8 cellular contexts compared by ENCODE assay signal in the genomic region with DNA sequence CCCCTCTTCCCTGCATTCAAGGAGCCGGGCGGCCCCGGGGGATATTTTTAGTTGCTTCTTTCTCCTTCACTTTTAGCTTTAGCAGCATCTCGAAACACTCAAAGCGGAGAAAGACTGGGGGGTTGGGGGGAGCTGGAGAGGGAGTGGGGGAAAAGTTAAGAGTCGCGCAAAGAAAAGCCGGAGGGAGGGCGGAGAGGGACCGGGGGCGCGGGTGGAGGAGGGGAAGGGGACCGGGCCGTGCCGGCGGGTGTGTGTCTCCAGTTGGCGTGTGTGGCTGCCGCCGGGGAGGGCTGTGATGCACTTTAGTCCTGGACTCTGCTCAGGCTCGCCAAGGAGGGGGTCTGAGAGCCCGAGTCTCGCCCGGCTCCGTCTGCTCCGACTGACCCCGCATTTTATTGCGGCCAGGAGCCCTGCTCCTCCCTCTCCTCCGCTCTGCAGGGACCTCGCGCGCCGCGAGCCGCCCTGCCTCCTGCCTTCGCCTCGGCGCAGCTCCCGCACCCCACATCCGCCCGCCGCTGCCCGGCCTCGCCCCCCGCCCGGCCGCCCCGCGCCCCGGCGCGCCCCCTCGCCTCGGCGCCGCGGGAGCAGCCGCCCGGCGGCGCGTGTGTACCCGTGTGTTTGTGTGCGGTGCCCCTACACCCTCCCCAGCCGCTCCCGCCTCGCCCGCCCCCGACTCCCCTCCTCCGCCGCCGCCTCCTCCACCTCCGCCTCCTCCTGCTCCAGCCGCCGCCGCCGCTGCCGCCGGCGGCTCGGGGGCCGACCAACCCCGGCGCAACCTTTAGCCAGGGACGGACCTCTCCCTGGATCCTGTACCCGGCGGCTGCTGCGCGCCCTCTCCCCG. TPM values are rescaled to one million over a fixed set of nuclear protein-coding genes. Genes with fewer than 3 reads are reported as not detected.
A peak's percentile ranks its signal among the peaks of the same experiment; 100 is the strongest.
DNase-seq lines count a peak whose midpoint lies in the region; ATAC-seq and TF ChIP-seq lines count a peak whose summit lies in the region.

No MANE protein-coding gene starts in this region.

- peak overlapping the region; percentile 80 to 84 for H3K4me3 ChIP-seq in body of pancreas
- H3K4me3 ChIP-seq in iPS-11a (ENCODE audit: low read depth, low read length), result peak overlapping the region; percentile 71

- in situ Hi-C loops in ACHN (cut with HindIII; ENCODE audit: low pct_ligation_motif_present, low pct_unique_long_range_greater_than_20kb, low sequenced_read_pairs), result no loop called here

- H3K27ac ChIP-seq in body of pancreas, result peak overlapping the region; percentile 92 to 98 (median 96)

- intact Hi-C loops in body of pancreas (cut with DNase I) (no loop called here), sciatic nerve (cut with DNase I) (no loop called here)

- no peaks in the 10 kb centered on the region for H3K36me3 ChIP-seq in body of pancreas (replicated peaks in 1 of 2; ENCODE audit: insufficient read depth in 1 of 2, low read depth in 2 of 2)

- no peaks in the 10 kb centered on the region for H3K9me3 ChIP-seq in body of pancreas

- TF ChIP-seq POLR2A in body of pancreas (IDR thresholded peaks at IDR 0.05), result peak in 2 of 3 donors; percentile 38

- TF ChIP-seq CTCF in body of pancreas (IDR thresholded peaks at IDR 0.05), result no peak

- ATAC-seq in GM18907 (IDR thresholded peaks at IDR 0.05; ENCODE audit: unreplicated experiment) (peak; percentile 21), body of pancreas (peak; percentile 42), sciatic nerve (peak; percentile 72), GM21360 (IDR thresholded peaks at IDR 0.05; ENCODE audit: unreplicated experiment) (no peak)

- no peaks in the 10 kb centered on the region for H3K27me3 ChIP-seq in body of pancreas

- DNase-seq in ACHN (peak; percentile 43), HuH-7.5 (ENCODE audit: low spot score) (peak; percentile 60), T-helper 9 cell (peak; percentile 37), body of pancreas (peak; percentile 54 to 73 (median 60)), sciatic nerve (ENCODE audit: low spot score) (peak; percentile 76)

- WGBS in body of pancreas, 2 donors, result 0 to 1% methylated on average over 40 to 60 of the region's 89 CpGs

- peaks cover 18% of the 10 kb centered on the region for H3K4me1 ChIP-seq in body of pancreas

RNA-seq across cellular contexts. Expression of a gene that starts 1.4 kb away (rescaled TPM):
- total RNA-seq in body of pancreas, result 10 to 100 TPM in 1 of 2 donors, 1 to 10 TPM in 1; 5.4 to 13.8 TPM
- total RNA-seq in sciatic nerve, result 13.3 TPM
